Comparison of ENCODE assay signal across 8 cellular contexts in the genomic region with DNA sequence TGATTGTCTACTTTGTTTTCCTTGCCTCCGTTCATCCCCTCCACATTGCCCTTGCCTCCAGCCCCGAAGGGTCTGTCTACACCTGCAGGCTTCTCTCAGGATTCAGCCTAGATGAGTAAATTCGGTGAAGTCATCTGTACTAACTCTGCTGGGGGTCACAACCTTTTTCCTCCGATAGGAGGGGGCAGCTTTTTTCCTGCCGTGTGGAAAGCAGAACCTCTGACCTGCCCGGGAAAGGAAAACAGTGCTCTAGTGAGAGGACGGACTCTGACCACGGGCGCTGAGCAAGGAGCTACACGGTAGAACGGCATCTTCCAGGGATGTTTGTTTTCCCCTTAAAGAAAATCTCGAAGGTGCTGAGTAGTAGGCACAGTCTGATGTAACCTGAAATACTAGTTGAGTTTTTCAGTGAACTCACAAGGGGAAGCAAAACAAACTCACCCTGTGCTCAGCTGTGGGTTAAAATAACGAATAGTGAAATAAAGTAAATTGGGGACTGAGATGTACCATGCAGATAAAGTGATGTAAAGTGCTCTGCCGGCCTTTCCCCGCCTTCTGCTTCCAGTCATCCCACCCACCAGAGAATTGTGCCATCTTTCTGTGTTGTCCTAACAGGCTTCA.
A peak's percentile ranks its signal among the peaks of the same experiment; 100 is the strongest.
DNase-seq lines count a peak whose midpoint lies in the region; ATAC-seq and TF ChIP-seq lines count a peak whose summit lies in the region.

No MANE protein-coding gene starts in this region.

- DNase-seq in DMS79 (lab: John Stamatoyannopoulos, UW) (peak; percentile 29), RWPE2 (ENCODE audit: low spot score) (no peak), fibroblast of the aortic adventitia (ENCODE audit: low read depth) (peak; percentile 43), renal cortical epithelial cell (ENCODE audit: low read depth) (peak; percentile 74), activated gamma-delta T cell (lab: John Stamatoyannopoulos, UW) (no peak), hypothalamus (lab: John Stamatoyannopoulos, UW) (no peak)
- no peak for DNase-seq in effector memory CD4-positive, alpha-beta T cell
- DNase-seq in activated CD8-positive, alpha-beta memory T cell treated with anti-CD3 and anti-CD28 coated beads, Interleukin-2, amount 50 U/mL, for 4 hours: no peak

- peak; percentile 32; the same call in 2 of the 3 replicates for ATAC-seq in RWPE2 (ENCODE audit: low read depth)

- peak overlapping the region; percentile 89 for H3K27ac ChIP-seq in RWPE2 (ENCODE audit: poor library complexity, severe bottlenecking)
- H3K27ac ChIP-seq in effector memory CD4-positive, alpha-beta T cell (ENCODE audit: insufficient read depth, low read length, poor library complexity, severe bottlenecking): no peak overlapping the region

- H3K9me3 ChIP-seq in RWPE2 (ENCODE audit: severe bottlenecking): no peaks in the 10 kb centered on the region
- no peaks in the 10 kb centered on the region for H3K9me3 ChIP-seq in effector memory CD4-positive, alpha-beta T cell (ENCODE audit: control insufficient read depth, low read length)

- H3K4me3 ChIP-seq in RWPE2 (ENCODE audit: severe bottlenecking) (peak overlapping the region; percentile 99), fibroblast of the aortic adventitia (ENCODE audit: low read depth, low read length) (peak overlapping the region; percentile 83)
- H3K4me3 ChIP-seq in effector memory CD4-positive, alpha-beta T cell (ENCODE audit: insufficient read depth, low read depth, low read length, poor library complexity, severe bottlenecking): no peak overlapping the region

- peaks cover 74% of the 10 kb centered on the region for H3K36me3 ChIP-seq in RWPE2 (ENCODE audit: low read depth)
- H3K36me3 ChIP-seq in effector memory CD4-positive, alpha-beta T cell (ENCODE audit: control insufficient read depth, insufficient read depth, low read length): no peaks in the 10 kb centered on the region

- no peaks in the 10 kb centered on the region for H3K27me3 ChIP-seq in RWPE2 (ENCODE audit: insufficient read depth, poor library complexity, severe bottlenecking)
- peaks cover 7% of the 10 kb centered on the region for H3K27me3 ChIP-seq in effector memory CD4-positive, alpha-beta T cell (replicated peaks; ENCODE audit: control insufficient read depth, insufficient read depth, low read length, poor library complexity, severe bottlenecking)

- TF ChIP-seq CTCF in RWPE2 (IDR thresholded peaks at IDR 0.05; ENCODE audit: poor library complexity, severe bottlenecking) (no peak), fibroblast of the aortic adventitia (IDR thresholded peaks at IDR 0.05; ENCODE audit: insufficient read depth, low read length) (no peak)

- H3K4me1 ChIP-seq in RWPE2 (ENCODE audit: insufficient read depth, poor library complexity, severe bottlenecking): peaks cover 60% of the 10 kb centered on the region
- peaks cover 11% of the 10 kb centered on the region for H3K4me1 ChIP-seq in effector memory CD4-positive, alpha-beta T cell (ENCODE audit: control insufficient read depth, insufficient read depth, low read length, poor library complexity, severe bottlenecking)

Comparison
In these comparisons a context has a peak if more than half of its experiments do, and no peak if none do; other contexts are left out.
1. DNase-seq: peak in DMS79 (single experiment), fibroblast of the aortic adventitia (single experiment) and renal cortical epithelial cell (single experiment); none in RWPE2 (single experiment), activated gamma-delta T cell (single experiment), effector memory CD4-positive, alpha-beta T cell (0 of 3), activated CD8-positive, alpha-beta memory T cell treated with anti-CD3 and anti-CD28 coated beads, Interleukin-2, amount 50 U/mL, for 4 hours (single experiment) and hypothalamus (0 of 51).